19 cellular contexts compared by ENCODE assay signal in genomic region chr14:74697543-74697942, GRCh38. TPM values are rescaled to one million over a fixed set of nuclear protein-coding genes. Genes with fewer than 3 reads are reported as not detected.
A peak's percentile ranks its signal among the peaks of the same experiment; 100 is the strongest.
DNase-seq lines count a peak whose midpoint lies in the region; ATAC-seq and TF ChIP-seq lines count a peak whose summit lies in the region.
"Had no signal": no experiment of that assay in that cellular context is flagged by ENCODE, and none has a peak within 500 bp of the region (broad histone marks: within the 10 kb centered on the region; RNA-seq: fewer than 3 reads in every experiment).

No MANE protein-coding gene starts in this region.

- POLR2A ChIA-PET in MCF 10A (lab: Yijun Ruan, JAX), result no interaction called here

- CTCF ChIA-PET in mammary epithelial cell (lab: Charles Lee; ENCODE audit: low non-redundant PET), result no interaction called here
- CTCF ChIA-PET in MCF 10A (lab: Yijun Ruan, JAX), result no interaction called here

- no peak overlapping the region for H2AFZ ChIP-seq in mammary epithelial cell (ENCODE audit: low read depth, low read length)

- no peak for ATAC-seq in GM19023 (IDR thresholded peaks at IDR 0.05; ENCODE audit: unreplicated experiment)
- ATAC-seq: mucosa of descending colon, pancreas had no signal

- no peak overlapping the region for H3K27ac ChIP-seq in mammary epithelial cell (ENCODE audit: insufficient read depth, low read depth, low read length)
- H3K27ac ChIP-seq in right atrium auricular region, result no peak overlapping the region
- H3K27ac ChIP-seq: A549, dorsolateral prefrontal cortex, pancreas, SJSA1 had no signal

- peaks cover 7% of the 10 kb centered on the region for H3K9me3 ChIP-seq in mammary epithelial cell (replicated peaks; ENCODE audit: insufficient read depth, low read length)
- no peaks in the 10 kb centered on the region for H3K9me3 ChIP-seq in right atrium auricular region
- H3K9me3 ChIP-seq: pancreas had no signal

- H4K20me1 ChIP-seq in mammary epithelial cell (ENCODE audit: insufficient read depth, low read length), result peaks cover 2% of the 10 kb centered on the region

- peaks cover 11% of the 10 kb centered on the region for H3K36me3 Mint-ChIP-seq in MCF 10A (ENCODE audit: insufficient read depth, unreplicated experiment)

- H3K4me1 ChIP-seq in mammary epithelial cell (ENCODE audit: insufficient read depth, low read length) (peaks cover 30% of the 10 kb centered on the region), right atrium auricular region (peaks cover 0 to 3% of the 10 kb centered on the region in 2 donors)
- H3K4me1 ChIP-seq: Caco-2, pancreas, SJSA1 had no signal

- H3K79me2 ChIP-seq in mammary epithelial cell (ENCODE audit: insufficient read depth, low read length), result peaks cover 91% of the 10 kb centered on the region

- no peak overlapping the region for H3K4me2 ChIP-seq in mammary epithelial cell (ENCODE audit: insufficient read depth, low read depth, low read length)
- H3K4me2 ChIP-seq: A549 had no signal

- intact Hi-C loops in mammary epithelial cell (cut with micrococcal nuclease), result no loop called here
- intact Hi-C loops in MCF 10A (cut with micrococcal nuclease), result no loop called here

- H3K4me3 ChIP-seq in mammary epithelial cell (replicated peaks in 1 of 3; ENCODE audit: insufficient read depth in 1 of 3, low read depth in 2 of 3, low read length in 3 of 3), result no peak overlapping the region
- no peak overlapping the region for H3K4me3 ChIP-seq in right atrium auricular region
- H3K4me3 ChIP-seq: A549, dorsolateral prefrontal cortex, mucosa of descending colon, pancreas, SJSA1 had no signal

- H3K36me3 ChIP-seq in mammary epithelial cell (ENCODE audit: insufficient read depth, low read length) (no peaks in the 10 kb centered on the region), right atrium auricular region (no peaks in the 10 kb centered on the region)
- H3K36me3 ChIP-seq: pancreas had no signal

- WGBS in mammary epithelial cell (ENCODE audit: low coverage, missing lambda C conversion rate), result 69% methylated on average over 2 of the region's 2 CpGs

- in situ Hi-C loops in mammary epithelial cell (cut with MboI; ENCODE audit: low sequenced_read_pairs in 2 of 2), result no loop called here

- DNase-seq in mammary epithelial cell, result peak; percentile 61
- DNase-seq in MCF 10A (ENCODE audit: unreplicated experiment), result no peak
- peak; percentile 78 for DNase-seq in amniotic epithelial cell (ENCODE audit: low read depth)
- peak; percentile 90 for DNase-seq in iris pigment epithelial cell (ENCODE audit: low read depth)
- no peak for DNase-seq in right atrium auricular region (ENCODE audit: low spot score)
- no peak for DNase-seq in NK-92 (lab: John Stamatoyannopoulos, UW; ENCODE audit: unreplicated experiment)
- no peak for DNase-seq in activated CD4-positive, alpha-beta T cell treated with anti-CD3 and anti-CD28 coated beads for 4 hours
- DNase-seq: activated CD4-positive, alpha-beta T cell treated with anti-CD3 and anti-CD28 coated beads, Interleukin-2, amount 50 U/mL, for 48 hours; Caco-2; dorsolateral prefrontal cortex; foreskin melanocyte; mucosa of descending colon; NCI-H1694; NCI-H510A; pancreas had no signal

- peaks cover 12% of the 10 kb centered on the region for H3K4me1 Mint-ChIP-seq in MCF 10A (ENCODE audit: insufficient read depth, unreplicated experiment)

- H3K9me3 Mint-ChIP-seq in MCF 10A (ENCODE audit: unreplicated experiment), result peaks cover 10% of the 10 kb centered on the region

- H3K27ac Mint-ChIP-seq in MCF 10A (ENCODE audit: low read depth, unreplicated experiment), result no peak overlapping the region
- H3K27ac Mint-ChIP-seq: activated T-helper 2 cell treated with anti-CD3 and anti-CD28 coated beads, Interferon-gamma antibody, Interleukin-2, Interleukin-4, amounts not matched to agents 10 μg/mL and 5 μg/mL and 100 μg/mL, durations not matched to agents 14 hours and 24 hours and 36 hours had no signal

- BruUV-seq in mammary epithelial cell (replicated peaks; lab: Mats Ljungman, UMichigan) (no TSS peak), MCF 10A (replicated peaks; lab: Mats Ljungman, UMichigan) (no TSS peak)

- dilution Hi-C loops in mammary epithelial cell (cut with HindIII; ENCODE audit: low sequenced_read_pairs), result no loop called here

- H3K4me3 Mint-ChIP-seq in MCF 10A (ENCODE audit: unreplicated experiment), result no peak overlapping the region

- H3K27me3 ChIP-seq in mammary epithelial cell (ENCODE audit: insufficient read depth, low read length) (no peaks in the 10 kb centered on the region), right atrium auricular region (no peaks in the 10 kb centered on the region)
- H3K27me3 ChIP-seq: dorsolateral prefrontal cortex, pancreas, SJSA1 had no signal

- H3K27me3 Mint-ChIP-seq in MCF 10A (ENCODE audit: insufficient read depth, unreplicated experiment), result no peaks in the 10 kb centered on the region

- no peak overlapping the region for H3K9ac ChIP-seq in mammary epithelial cell (ENCODE audit: insufficient read depth, low read length)

- no peak for TF ChIP-seq CTCF in mammary epithelial cell (conservative IDR thresholded peaks at IDR 0.05 in 1 of 2, IDR thresholded peaks at IDR 0.05 in 1 of 2; ENCODE audit: extremely low read depth in 1 of 2, insufficient read depth in 1 of 2, low read depth in 1 of 2, low read length in 2 of 2)
- TF ChIP-seq CTCF in MCF 10A (IDR thresholded peaks at IDR 0.05; ENCODE audit: unreplicated experiment), result no peak
- TF ChIP-seq CTCF in right atrium auricular region (IDR thresholded peaks at IDR 0.05), result no peak

RNA-seq across cellular contexts. Expression of gene AREL1, which starts 15.3 kb away (rescaled TPM):
- total RNA-seq in mammary epithelial cell, result 10 to 100 TPM; 39.3 to 51.8 TPM
- polyA plus RNA-seq in mammary epithelial cell, result 38.5 TPM
- 61.9 TPM for polyA minus RNA-seq in mammary epithelial cell
- 27.7 and 29.8 TPM in 2 replicates for total RNA-seq in MCF 10A (2022)
- total RNA-seq in right atrium auricular region, result 10 to 100 TPM; 15.6 to 16.3 TPM

RNA-seq across cellular contexts. Expression of gene FCF1, which starts 15.4 kb away (rescaled TPM):
- total RNA-seq in mammary epithelial cell, result 10 to 100 TPM; 39.2 to 57.1 TPM
- 32.3 TPM for polyA plus RNA-seq in mammary epithelial cell
- polyA minus RNA-seq in mammary epithelial cell, result 46.0 TPM
- 61.5 and 62.3 TPM in 2 replicates for total RNA-seq in MCF 10A (2022)
- total RNA-seq in right atrium auricular region, result 10 to 100 TPM; 12.6 to 20.0 TPM

Comparison
In these comparisons a context has a peak if more than half of its experiments do, and no peak if none do; other contexts are left out.
1. DNase-seq: peak in mammary epithelial cell (single experiment), amniotic epithelial cell (single experiment) and iris pigment epithelial cell (single experiment); none in MCF 10A (single experiment), right atrium auricular region (single experiment), NK-92 (single experiment) and activated CD4-positive, alpha-beta T cell treated with anti-CD3 and anti-CD28 coated beads for 4 hours (0 of 2).